Comparison of ENCODE assay signal across 27 cellular contexts in genomic region chr1:119470377-119470776, GRCh38. TPM values are rescaled to one million over a fixed set of nuclear protein-coding genes. Genes with fewer than 3 reads are reported as not detected.
"Had no signal": no experiment of that assay in that cellular context is flagged by ENCODE, and none has a peak within 500 bp of the region (broad histone marks: within the 10 kb centered on the region; RNA-seq: fewer than 3 reads in every experiment).

No MANE protein-coding gene starts in this region.

- H3K27ac ChIP-seq: stomach, suprapubic skin, testis, thoracic aorta, thyroid gland, tibial artery, tibial nerve, transverse colon, upper lobe of left lung, upper lobe of right lung, uterus, vagina had no signal

- DNase-seq: stimulated activated CD4-positive, alpha-beta T cell treated with anti-CD3 and anti-CD28 coated beads, Interleukin-2, amount 100 ng/mL, for 48 hours; stimulated activated CD4-positive, alpha-beta T cell treated with anti-CD3 and anti-CD28 coated beads, Interleukin-4, amount 100 ng/mL, for 1 hour; stimulated activated CD4-positive, alpha-beta T cell treated with anti-CD3 and anti-CD28 coated beads, Interleukin-4, amount 100 ng/mL, for 24 hours; stimulated activated CD4-positive, alpha-beta T cell treated with anti-CD3 and anti-CD28 coated beads, Interleukin-4, amount 100 ng/mL, for 4 hours; stimulated activated CD8-positive, alpha-beta memory T cell treated with anti-CD3 and anti-CD28 coated beads, Interleukin-4, amount 100 ng/mL, for 48 hours; stimulated activated naive B cell treated with anti-CD40 and anti-IgM and Interleukin-4, amounts not matched to agents 10 μg/mL and 1 μg/mL and 100 μg/mL, for 72 hours; stimulated activated naive CD4-positive, alpha-beta T cell; stimulated activated naive CD4-positive, alpha-beta T cell treated with Interleukin-2 at 50 U/mL for 16 hours; stimulated activated naive CD8-positive, alpha-beta T cell treated with anti-CD3 and anti-CD28 coated beads, Interleukin-15, amount 100 ng/mL, for 72 hours; stimulated activated naive CD8-positive, alpha-beta T cell treated with anti-CD3 and anti-CD28 coated beads, Interleukin-15, Interleukin-2, amounts not matched to agents 100 U/mL and 50 U/mL, for 24 hours; stomach; substantia nigra; testis; thyroid gland; tibial artery; transverse colon; upper lobe of left lung; upper lobe of right lung; uterus had no signal

- H3K27me3 ChIP-seq: stomach, suprapubic skin, testis, thyroid gland, tibial artery, tibial nerve, transverse colon, upper lobe of left lung, upper lobe of right lung, uterus, vagina had no signal

- H3K9me3 ChIP-seq: stomach, suprapubic skin, testis, thoracic aorta, thyroid gland, tibial artery, tibial nerve, transverse colon, upper lobe of left lung, upper lobe of right lung, uterus, vagina had no signal

- H3K4me1 ChIP-seq: stomach, testis, thyroid gland, tibial artery, tibial nerve, upper lobe of right lung, uterus, vagina had no signal

- H3K36me3 ChIP-seq: stomach, suprapubic skin, thoracic aorta, thyroid gland, tibial artery, tibial nerve, transverse colon, upper lobe of left lung, upper lobe of right lung, uterus, vagina had no signal

- H3K4me3 ChIP-seq: stomach, suprapubic skin, testis, thoracic aorta, thyroid gland, tibial artery, tibial nerve, transverse colon, upper lobe of left lung, upper lobe of right lung, uterus, vagina had no signal

RNA-seq across cellular contexts. Expression of gene HSD3B1, which starts 36.6 kb away (rescaled TPM):
- total RNA-seq: stomach, temporal lobe, thoracic aorta, thyroid gland, tibial nerve, upper lobe of left lung, upper lobe of right lung, urinary bladder, uterus, vagina had no signal

RNA-seq across cellular contexts. Expression of gene HSD3B2, which starts 55.4 kb away (rescaled TPM):
- total RNA-seq: subcutaneous adipose tissue, temporal lobe, thoracic aorta, upper lobe of right lung, ureter, urinary bladder had no signal
